Comparison of ENCODE assay signal across 8 cellular contexts in the genomic region with DNA sequence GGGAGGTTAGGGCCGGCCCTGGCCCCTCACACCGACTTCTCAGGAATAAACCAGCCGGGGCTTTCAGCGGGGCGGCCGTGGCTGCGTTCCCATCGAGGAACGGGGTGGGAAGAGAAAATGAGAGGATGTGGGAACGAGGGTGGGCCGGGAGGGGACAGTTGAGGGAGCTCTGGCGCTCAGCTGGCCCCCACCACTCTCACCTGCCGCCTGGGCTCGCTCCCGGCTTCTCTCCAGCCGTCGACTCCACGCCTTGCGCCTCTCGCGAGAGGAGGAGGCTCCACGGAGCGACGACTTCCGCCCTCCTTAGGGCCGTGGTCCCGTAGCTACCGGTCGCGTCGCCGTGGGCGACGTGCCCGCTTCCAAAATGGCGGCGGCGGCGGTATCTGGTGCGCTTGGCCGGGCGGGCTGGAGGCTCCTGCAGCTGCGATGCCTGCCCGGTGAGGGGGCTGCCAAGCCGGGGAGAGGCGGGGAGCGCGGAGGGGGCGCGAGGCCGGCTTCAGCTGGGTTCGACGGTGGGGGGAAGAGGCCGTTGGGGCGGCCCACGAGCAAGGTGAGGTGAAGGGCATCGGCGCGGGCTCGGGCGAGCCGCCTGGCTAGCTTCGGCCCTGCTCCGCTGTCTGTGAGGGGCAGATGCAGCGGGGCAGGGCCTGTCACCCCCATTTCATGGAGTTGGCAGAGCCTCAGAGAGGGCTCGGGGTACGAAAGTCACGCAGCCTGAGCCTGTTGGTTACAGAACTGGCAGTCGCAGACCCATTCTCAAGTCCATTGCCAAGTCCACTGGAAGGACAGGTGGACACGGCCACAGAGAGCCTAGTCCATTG. TPM values are rescaled to one million over a fixed set of nuclear protein-coding genes. Genes with fewer than 3 reads are reported as not detected.
DNase-seq lines count a peak whose midpoint lies in the region; ATAC-seq and TF ChIP-seq lines count a peak whose summit lies in the region.

Gene CIAPIN1, minus strand, starts transcription at position 244 of the 821 bp plus-strand sequence. CDS start 6,457 bp downstream, outside the sequence.
A gene with protein sequence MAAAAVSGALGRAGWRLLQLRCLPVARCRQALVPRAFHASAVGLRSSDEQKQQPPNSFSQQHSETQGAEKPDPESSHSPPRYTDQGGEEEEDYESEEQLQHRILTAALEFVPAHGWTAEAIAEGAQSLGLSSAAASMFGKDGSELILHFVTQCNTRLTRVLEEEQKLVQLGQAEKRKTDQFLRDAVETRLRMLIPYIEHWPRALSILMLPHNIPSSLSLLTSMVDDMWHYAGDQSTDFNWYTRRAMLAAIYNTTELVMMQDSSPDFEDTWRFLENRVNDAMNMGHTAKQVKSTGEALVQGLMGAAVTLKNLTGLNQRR (plus strand): TSS at position 338 of the 821 bp plus-strand sequence. CDS start 27 bp downstream, at position 365.

- no peaks in the 10 kb centered on the region for H3K27me3 Mint-ChIP-seq in Caco-2 (ENCODE audit: insufficient read depth, unreplicated experiment)
- no peaks in the 10 kb centered on the region for H3K27me3 Mint-ChIP-seq in activated CD8-positive, alpha-beta memory T cell treated with anti-CD3 and anti-CD28 coated beads, Interleukin-2, amount 10 ng/mL, durations not matched to agents 7 days and 5 days

- peaks cover 3% of the 10 kb centered on the region; the same call in 1 of the 2 replicates for H3K4me1 ChIP-seq in Caco-2
- no peaks in the 10 kb centered on the region for H3K4me1 ChIP-seq in NT2/D1 (ENCODE audit: insufficient read depth, insufficient read length)
- H3K4me1 ChIP-seq in endocrine pancreas (ENCODE audit: control insufficient read depth, insufficient read depth, low read length), result peaks cover 9% of the 10 kb centered on the region

- H3K4me3 ChIP-seq in Caco-2 (ENCODE audit: low read depth, low read length), result peak within 1 kb of the TSS; percentile 93
- H3K4me3 ChIP-seq in NT2/D1 (ENCODE audit: insufficient read length, low read depth), result peak within 1 kb of the TSS; percentile 97
- H3K4me3 ChIP-seq in endocrine pancreas (ENCODE audit: control insufficient read depth, insufficient read depth, low read length), result peak within 1 kb of the TSS; percentile 88

- H3K36me3 ChIP-seq in Caco-2 (ENCODE audit: control insufficient read depth, insufficient read depth, low read length) (0 out of 2 replicates have a peak, but pooled peaks cover 1% of the 10 kb centered on the region), NT2/D1 (ENCODE audit: insufficient read depth, insufficient read length, low read length) (peaks cover 48% of the 10 kb centered on the region), endocrine pancreas (ENCODE audit: control insufficient read depth, insufficient read depth, low read length) (no peaks in the 10 kb centered on the region)

- H3K9me3 Mint-ChIP-seq in Caco-2 (ENCODE audit: unreplicated experiment), result no peaks in the 10 kb centered on the region
- H3K9me3 Mint-ChIP-seq in activated CD8-positive, alpha-beta memory T cell treated with anti-CD3 and anti-CD28 coated beads, Interleukin-2, amount 10 ng/mL, durations not matched to agents 7 days and 5 days (ENCODE audit: low read depth), result no peaks in the 10 kb centered on the region

- CTCF ChIA-PET in Caco-2 (lab: Charles Lee), result interaction anchor here (0.6 to 2.1 kb wide), 12 partner anchors 14 to 288 kb away, joined by 3 to 13 read pairs (median 4); partner anchors contain the start of gene POLR2C
- CTCF ChIA-PET in activated CD8-positive, alpha-beta memory T cell treated with anti-CD3 and anti-CD28 coated beads, Interleukin-2, amount 10 ng/mL, durations not matched to agents 7 days and 5 days (lab: Charles Lee), result interaction anchor here (0.7 to 5.6 kb wide), 7 partner anchors 10 to 147 kb away, joined by 3 to 55 read pairs (median 14); partner anchors contain the start of gene POLR2C

- intact Hi-C loops in Caco-2 (cut with micrococcal nuclease; ENCODE audit: unreplicated experiment), result loop anchor here (1.0 kb wide), 1 partner anchor 15 kb away; the partner anchor contains the start of gene POLR2C

- H3K27me3 ChIP-seq in Caco-2 (replicated peaks; ENCODE audit: control insufficient read depth, insufficient read depth, low read length) (no peaks in the 10 kb centered on the region), NT2/D1 (ENCODE audit: insufficient read depth, insufficient read length) (no peaks in the 10 kb centered on the region), endocrine pancreas (ENCODE audit: control insufficient read depth, insufficient read depth, low read length) (no peaks in the 10 kb centered on the region)

- H3K27ac Mint-ChIP-seq in Caco-2 (ENCODE audit: unreplicated experiment), result peak within 1 kb of the TSS; percentile 97
- H3K27ac Mint-ChIP-seq in activated CD8-positive, alpha-beta memory T cell treated with anti-CD3 and anti-CD28 coated beads, Interleukin-2, amount 10 ng/mL, durations not matched to agents 7 days and 5 days, result peak within 1 kb of the TSS; percentile 86

- peak within 1 kb of the TSS; percentile 90 for H3K4me3 Mint-ChIP-seq in Caco-2 (ENCODE audit: unreplicated experiment)
- H3K4me3 Mint-ChIP-seq in activated CD8-positive, alpha-beta memory T cell treated with anti-CD3 and anti-CD28 coated beads, Interleukin-2, amount 10 ng/mL, durations not matched to agents 7 days and 5 days, result peak within 1 kb of the TSS; percentile 94

- POLR2A ChIA-PET in Caco-2 (lab: Charles Lee), result interaction anchor here (0.6 to 1.6 kb wide), 16 partner anchors 9 to 1036 kb away, joined by 3 to 16 read pairs (median 6); partner anchors contain the start of genes ARL2BP, KATNB1, POLR2C and PSME3IP1

- no peak for TF ChIP-seq CTCF in Caco-2 (IDR thresholded peaks at IDR 0.05; ENCODE audit: insufficient read depth in 1 of 2, low read depth in 1 of 2, low read length in 1 of 2, severe bottlenecking in 1 of 2, unreplicated experiment in 1 of 2)

- peaks cover 30% of the 10 kb centered on the region for H3K36me3 Mint-ChIP-seq in Caco-2 (ENCODE audit: insufficient read depth, unreplicated experiment)
- H3K36me3 Mint-ChIP-seq in activated CD8-positive, alpha-beta memory T cell treated with anti-CD3 and anti-CD28 coated beads, Interleukin-2, amount 10 ng/mL, durations not matched to agents 7 days and 5 days, result peaks cover 16% of the 10 kb centered on the region

- BruUV-seq in Caco-2 (replicated peaks; lab: Mats Ljungman, UMichigan), result no TSS peak

- H3K9me3 ChIP-seq in Caco-2, result no peaks in the 10 kb centered on the region
- H3K9me3 ChIP-seq in NT2/D1 (ENCODE audit: insufficient read depth, low read length), result no peaks in the 10 kb centered on the region
- H3K9me3 ChIP-seq in endocrine pancreas (ENCODE audit: control insufficient read depth, low read length), result no peaks in the 10 kb centered on the region

- peaks cover 5% of the 10 kb centered on the region for H3K4me1 Mint-ChIP-seq in Caco-2 (ENCODE audit: low read depth, unreplicated experiment)
- H3K4me1 Mint-ChIP-seq in activated CD8-positive, alpha-beta memory T cell treated with anti-CD3 and anti-CD28 coated beads, Interleukin-2, amount 10 ng/mL, durations not matched to agents 7 days and 5 days, result peaks cover 37% of the 10 kb centered on the region

- H3K9ac ChIP-seq in NT2/D1 (ENCODE audit: insufficient read length, low read depth), result peak within 1 kb of the TSS; percentile 98
- peak within 1 kb of the TSS; percentile 90 for H3K9ac ChIP-seq in endocrine pancreas (ENCODE audit: control insufficient read depth, insufficient read depth, low read length)

- peak; percentile 96 to 97 for DNase-seq in Caco-2
- peak in 73 of 76 experiments; percentile 49 to 92 (median 83) for DNase-seq in HUDEP-2 (lab: John Stamatoyannopoulos, UW; ENCODE audit: unreplicated experiment in 76 of 76)
- peak; percentile 90 for DNase-seq in NT2/D1 (ENCODE audit: low read depth, low spot score)
- peak; percentile 97 for DNase-seq in activated CD8-positive, alpha-beta memory T cell treated with anti-CD3 and anti-CD28 coated beads, Interleukin-2, amount 10 ng/mL, durations not matched to agents 7 days and 5 days
- peak; percentile 99 for DNase-seq in mesenteric fat pad (ENCODE audit: low spot score)
- peak; percentile 80 for DNase-seq in stimulated activated CD8-positive, alpha-beta memory T cell treated with anti-CD3 and anti-CD28 coated beads, Interleukin-15, amount 100 ng/mL, for 1 hour (ENCODE audit: low read depth)

- peak; percentile 99 for ATAC-seq in GM21381 (IDR thresholded peaks at IDR 0.05; ENCODE audit: unreplicated experiment)
- peak; percentile 100 for ATAC-seq in activated CD8-positive, alpha-beta memory T cell treated with anti-CD3 and anti-CD28 coated beads, Interleukin-2, amount 10 ng/mL, durations not matched to agents 7 days and 5 days

RNA-seq across cellular contexts. Expression of gene CIAPIN1, which starts in this region (rescaled TPM):
- total RNA-seq in Caco-2 (2022), result 98.3 and 103 TPM in 2 replicates
- total RNA-seq in activated CD8-positive, alpha-beta memory T cell treated with anti-CD3 and anti-CD28 coated beads, Interleukin-2, amount 10 ng/mL, durations not matched to agents 7 days and 5 days, result 10 to 100 TPM; 46.5 to 62.5 TPM
- total RNA-seq in mesenteric fat pad, result 53.6 TPM

RNA-seq across cellular contexts. Expression of the second gene that starts in this region (rescaled TPM):
- total RNA-seq in Caco-2 (2022), result 50.9 and 54.2 TPM in 2 replicates
- 10 to 100 TPM; 36.8 to 43.1 TPM for total RNA-seq in activated CD8-positive, alpha-beta memory T cell treated with anti-CD3 and anti-CD28 coated beads, Interleukin-2, amount 10 ng/mL, durations not matched to agents 7 days and 5 days
- total RNA-seq in mesenteric fat pad, result 39.2 TPM

Comparison
In these comparisons a context has a peak if more than half of its experiments do, and no peak if none do; other contexts are left out.
1. Peak in every context shown above with its lines: DNase-seq, ATAC-seq and H3K4me3 ChIP-seq.